Comparison of ENCODE assay signal across 1 cellular context in genomic region chr1:39770100-39771021, GRCh38.
TF ChIP-seq lines count a peak whose summit lies in the region.

No MANE protein-coding gene starts in this region.

TF ChIP-seq in K562, 482 proteins besides CTCF, POLR2A, EP300 and RAD21:
- TF ChIP-seq NRF1 (conservative IDR thresholded peaks at IDR 0.05 in 1 of 2, IDR thresholded peaks at IDR 0.05 in 1 of 2) = peak; percentile 30 to 52; a peak in 3 of 4 replicates
TF ChIP-seq in K562: peak in this region for 1; not testable (repeated sequence) for 481.
